ENCODE assay signal across 10 cellular contexts in the genomic region with DNA sequence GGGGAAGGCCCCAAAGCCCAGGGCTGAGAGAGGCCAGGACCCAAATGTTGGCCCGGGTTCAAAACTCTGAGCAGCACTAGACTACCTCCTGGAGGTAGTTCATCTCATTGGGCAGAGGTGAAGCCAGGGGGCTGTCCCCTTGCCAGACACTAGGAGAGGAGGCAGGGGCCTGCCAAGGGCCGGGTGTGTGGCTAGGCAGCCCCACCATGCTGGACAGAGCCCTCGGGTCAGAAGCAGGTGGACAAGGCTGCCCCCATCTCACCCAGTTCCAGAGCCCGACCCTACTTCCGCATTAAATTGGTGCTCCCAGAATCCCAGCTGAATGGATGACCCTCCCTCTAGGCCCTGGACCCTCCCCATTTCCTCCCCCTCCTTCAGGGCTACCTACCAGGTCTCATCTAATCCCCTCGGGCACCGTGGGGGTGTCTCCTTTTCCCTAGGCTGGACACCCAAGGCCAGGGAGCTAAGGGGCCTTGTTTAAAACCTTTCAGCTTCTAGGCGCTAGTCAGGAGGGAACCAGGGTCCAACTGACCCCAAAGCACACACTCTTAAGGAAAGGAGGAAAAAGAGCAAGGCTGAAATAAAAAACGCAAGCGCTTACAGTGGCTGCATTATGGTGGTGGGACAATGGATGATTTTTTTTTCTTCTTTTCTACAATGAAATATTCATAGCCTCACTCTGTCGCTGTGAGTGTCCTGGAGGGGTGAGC.
DNase-seq lines count a peak whose midpoint lies in the region; ATAC-seq and TF ChIP-seq lines count a peak whose summit lies in the region.
"Had no signal": no experiment of that assay in that cellular context is flagged by ENCODE, and none has a peak within 500 bp of the region (broad histone marks: within the 10 kb centered on the region; RNA-seq: fewer than 3 reads in every experiment).

No MANE protein-coding gene starts in this region.

- H3K36me3 Mint-ChIP-seq in brain (no peaks in the 10 kb centered on the region), nephron progenitor cell (ENCODE audit: low read depth) (no peaks in the 10 kb centered on the region)

- H3K9me3 Mint-ChIP-seq in brain (peaks cover 0 to 4% (median 0%) of the 10 kb centered on the region in 5 experiments), nephron progenitor cell (no peaks in the 10 kb centered on the region)

- H3K9me3 ChIP-seq in AG04450 (ENCODE audit: control insufficient read depth, insufficient read depth, low read length): no peaks in the 10 kb centered on the region; the same call in 1 of the 2 replicates

- peak overlapping the region; percentile 58 for H3K4me3 ChIP-seq in AG04450 (ENCODE audit: low read depth, low read length)
- H3K4me3 ChIP-seq in HFF-Myc (replicated peaks; ENCODE audit: low read depth, low read length): peak overlapping the region; percentile 35
- H3K4me3 ChIP-seq: lung had no signal

- no peak for DNase-seq in AG04450 (ENCODE audit: low read depth, low spot score)
- no peak for DNase-seq in HFF-Myc (ENCODE audit: extremely low read depth, low read depth)
- no peak for DNase-seq in nephron progenitor cell
- DNase-seq in OCI-M1 (lab: John Stamatoyannopoulos, UW): no peak
- no peak for DNase-seq in occipital lobe (lab: John Stamatoyannopoulos, UW)
- DNase-seq: Karpas-422 had no signal

- ATAC-seq in GM18867 (IDR thresholded peaks at IDR 0.05; ENCODE audit: unreplicated experiment) (no peak), GM18873 (IDR thresholded peaks at IDR 0.05; ENCODE audit: low FRiP score, unreplicated experiment) (no peak)

- CTCF ChIA-PET in AG04450 (lab: Charles Lee): no interaction called here

- H3K27me3 ChIP-seq in AG04450 (ENCODE audit: control insufficient read depth, insufficient read depth, low read length): peaks cover 5% of the 10 kb centered on the region

- H3K27ac Mint-ChIP-seq in brain (peak overlapping the region; percentile 80 to 98 (median 92)), nephron progenitor cell (no peak overlapping the region)

- TF ChIP-seq CTCF in AG04450 (IDR thresholded peaks at IDR 0.05; ENCODE audit: low read depth, low read length) (no peak), HFF-Myc (IDR thresholded peaks at IDR 0.05; ENCODE audit: low read depth, low read length, missing control alignments) (no peak), brain (conservative IDR thresholded peaks at IDR 0.05) (no peak), nephron progenitor cell (IDR thresholded peaks at IDR 0.05) (no peak)

- H3K4me3 Mint-ChIP-seq in brain (peak overlapping the region; percentile 81 to 91 (median 86)), nephron progenitor cell (peak overlapping the region; percentile 78)

- POLR2A ChIA-PET in AG04450 (lab: Yijun Ruan, JAX): no interaction called here

- H3K27me3 Mint-ChIP-seq in brain: peaks cover 4% of the 10 kb centered on the region
- H3K27me3 Mint-ChIP-seq in nephron progenitor cell (ENCODE audit: low read depth, poor library complexity): peaks cover 51% of the 10 kb centered on the region

- no peak overlapping the region for H3K27ac ChIP-seq in AG04450 (ENCODE audit: low read depth, low read length)

- H3K4me1 Mint-ChIP-seq in brain (peaks cover 77% of the 10 kb centered on the region), nephron progenitor cell (peaks cover 40% of the 10 kb centered on the region)
